Comparison of ENCODE assay signal across 37 cellular contexts in the genomic region with DNA sequence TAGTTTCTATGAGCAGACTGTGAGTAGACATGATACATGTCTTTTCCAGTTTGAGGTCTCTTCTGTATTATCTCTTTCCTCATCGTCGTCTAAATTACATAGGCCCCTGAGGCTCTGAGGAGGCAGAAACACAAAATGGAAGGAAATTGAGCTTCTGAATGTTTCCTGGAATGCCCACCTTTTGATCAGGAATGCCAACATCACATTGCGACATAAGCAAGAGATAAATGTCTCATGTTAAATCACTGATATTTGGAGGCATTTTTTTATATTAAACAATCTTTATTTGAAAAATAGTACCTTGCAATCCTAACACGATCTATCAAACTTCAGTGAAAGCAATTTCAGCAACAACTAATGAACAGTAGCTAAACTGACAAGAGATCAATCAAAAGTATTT.
"Had no signal": no experiment of that assay in that cellular context is flagged by ENCODE, and none has a peak within 500 bp of the region (broad histone marks: within the 10 kb centered on the region; RNA-seq: fewer than 3 reads in every experiment).

No MANE protein-coding gene starts in this region.

- H3K27me3 Mint-ChIP-seq: activated B cell treated with CpG ODN at 0.5 μM for 24 hours; activated CD4-positive, alpha-beta memory T cell treated with anti-CD3 and anti-CD28 coated beads for 36 hours; activated CD4-positive, alpha-beta T cell treated with anti-CD3 and anti-CD28 coated beads, Interleukin-2, amount 10 ng/mL, durations not matched to agents 24 days and 14 days; activated CD8-positive, alpha-beta T cell treated with anti-CD3 and anti-CD28 coated beads for 36 hours; activated naive CD8-positive, alpha-beta T cell treated with anti-CD3 and anti-CD28 coated beads for 36 hours; activated T-helper 17 cell treated with anti-CD3 and anti-CD28 coated beads, Interleukin-2, amount 50 U/mL, for 72 hours had no signal

- H3K4me3 Mint-ChIP-seq: activated B cell treated with CpG ODN at 0.5 μM for 24 hours; activated CD4-positive, alpha-beta memory T cell treated with anti-CD3 and anti-CD28 coated beads for 36 hours; activated CD4-positive, alpha-beta T cell treated with anti-CD3 and anti-CD28 coated beads, Interleukin-2, amount 10 ng/mL, durations not matched to agents 24 days and 14 days; activated CD8-positive, alpha-beta T cell treated with anti-CD3 and anti-CD28 coated beads for 36 hours; activated naive CD4-positive, alpha-beta T cell treated with anti-CD3 and anti-CD28 coated beads for 36 hours; activated naive CD8-positive, alpha-beta T cell treated with anti-CD3 and anti-CD28 coated beads for 36 hours; activated T-cell treated with anti-CD3 and anti-CD28 coated beads, Interleukin-2, amount 50 U/mL, for 4 hours; activated T-cell treated with anti-CD3 and anti-CD28 coated beads, Interleukin-2, amount 50 U/mL, for 72 hours; activated T-helper 1 cell treated with anti-CD3 and anti-CD28 coated beads, Interleukin-12 subunit alpha, Interleukin-12 subunit beta, Interleukin-2, Interleukin-4 antibody, amounts not matched to agents 30 ng/mL and 10 ng/mL and 1 ng/mL, durations not matched to agents 14 hours and 24 hours and 36 hours; activated T-helper 17 cell treated with anti-CD3 and anti-CD28 coated beads, Interleukin-2, amount 50 U/mL, for 72 hours; T-helper 1 cell treated with Interleukin-12 subunit alpha and Interleukin-12 subunit beta and Interleukin-4 antibody, amounts not matched to agents 30 μg/mL and 1 μg/mL, for 36 hours; T-helper 2 cell treated with Interferon-gamma antibody and Interleukin-4, amounts not matched to agents 5 μg/mL and 100 μg/mL, for 36 hours had no signal

- H3K9me3 ChIP-seq: adrenal gland, body of pancreas, breast epithelium had no signal

- H3K27me3 ChIP-seq: adrenal gland, body of pancreas, brain microvascular endothelial cell, breast epithelium had no signal

- H3K4me1 ChIP-seq: body of pancreas, breast epithelium had no signal

- H3K36me3 ChIP-seq: adrenal gland, brain microvascular endothelial cell, breast epithelium had no signal

- H3K27ac ChIP-seq: adrenal gland, body of pancreas, brain microvascular endothelial cell, VCaP had no signal

- H3K4me1 Mint-ChIP-seq: activated B cell treated with CpG ODN at 0.5 μM for 24 hours; activated CD4-positive, alpha-beta T cell treated with anti-CD3 and anti-CD28 coated beads, Interleukin-2, amount 10 ng/mL, durations not matched to agents 24 days and 14 days; activated naive CD8-positive, alpha-beta T cell treated with anti-CD3 and anti-CD28 coated beads for 36 hours; activated T-helper 17 cell treated with anti-CD3 and anti-CD28 coated beads, Interleukin-2, amount 50 U/mL, for 72 hours had no signal

- H3K4me3 ChIP-seq: adrenal gland, body of pancreas, breast epithelium had no signal

- H3K9me3 Mint-ChIP-seq: activated B cell treated with CpG ODN at 0.5 μM for 24 hours; activated CD4-positive, alpha-beta memory T cell treated with anti-CD3 and anti-CD28 coated beads for 36 hours; activated CD4-positive, alpha-beta T cell treated with anti-CD3 and anti-CD28 coated beads, Interleukin-2, amount 10 ng/mL, durations not matched to agents 24 days and 14 days; activated CD8-positive, alpha-beta T cell treated with anti-CD3 and anti-CD28 coated beads for 36 hours; activated naive CD8-positive, alpha-beta T cell treated with anti-CD3 and anti-CD28 coated beads for 36 hours; activated T-cell treated with anti-CD3 and anti-CD28 coated beads, Interleukin-2, amount 50 U/mL, for 4 hours; activated T-helper 1 cell treated with anti-CD3 and anti-CD28 coated beads, Interleukin-12 subunit alpha, Interleukin-12 subunit beta, Interleukin-2, Interleukin-4 antibody, amounts not matched to agents 30 ng/mL and 10 ng/mL and 1 ng/mL, durations not matched to agents 14 hours and 24 hours and 36 hours; activated T-helper 17 cell treated with anti-CD3 and anti-CD28 coated beads, Interleukin-2, amount 50 U/mL, for 72 hours; T-helper 2 cell treated with Interferon-gamma antibody and Interleukin-4, amounts not matched to agents 5 μg/mL and 100 μg/mL, for 36 hours had no signal

- FAIRE-seq: astrocyte, TTC549 had no signal

- ATAC-seq: activated CD8-positive, alpha-beta T cell treated with anti-CD3 and anti-CD28 coated beads for 36 hours; activated naive CD4-positive, alpha-beta T cell treated with anti-CD3 and anti-CD28 coated beads, Interleukin-2, amount 50 U/mL, for 72 hours; activated T-cell treated with anti-CD3 and anti-CD28 coated beads, Interleukin-2, amount 50 U/mL, for 4 hours; activated T-cell treated with anti-CD3 and anti-CD28 coated beads, Interleukin-2, amount 50 U/mL, for 72 hours; activated T-helper 17 cell treated with anti-CD3 and anti-CD28 coated beads, Interleukin-2, amount 50 U/mL, for 72 hours; body of pancreas had no signal

- H3K36me3 Mint-ChIP-seq: activated CD4-positive, alpha-beta memory T cell treated with anti-CD3 and anti-CD28 coated beads for 36 hours; activated naive CD4-positive, alpha-beta T cell treated with anti-CD3 and anti-CD28 coated beads, Interleukin-2, amount 50 U/mL, for 72 hours; activated naive CD8-positive, alpha-beta T cell treated with anti-CD3 and anti-CD28 coated beads for 36 hours had no signal

- DNase-seq: activated B cell treated with CpG ODN at 0.5 μM for 24 hours; activated CD4-positive, alpha-beta memory T cell treated with anti-CD3 and anti-CD28 coated beads for 36 hours; activated CD4-positive, alpha-beta T cell treated with anti-CD3 and anti-CD28 coated beads for 4 hours; activated CD4-positive, alpha-beta T cell treated with anti-CD3 and anti-CD28 coated beads, Interleukin-2, amount 10 ng/mL, durations not matched to agents 24 days and 14 days; activated CD4-positive, alpha-beta T cell treated with anti-CD3 and anti-CD28 coated beads, Interleukin-2, amount 50 U/mL, for 1 hour; activated CD4-positive, alpha-beta T cell treated with anti-CD3 and anti-CD28 coated beads, Interleukin-2, amount 50 U/mL, for 4 hours; activated CD4-positive, CD25-positive, alpha-beta regulatory T cell treated with anti-CD3 and anti-CD28 coated beads, Interleukin-2, amount 50 U/mL, for 72 hours; activated CD8-positive, alpha-beta memory T cell treated with anti-CD3 and anti-CD28 coated beads, Interleukin-2, amount 50 U/mL, for 4 hours; activated CD8-positive, alpha-beta T cell treated with anti-CD3 and anti-CD28 coated beads for 36 hours; activated effector memory CD4-positive, alpha-beta T cell treated with anti-CD3 and anti-CD28 coated beads, Interleukin-2, amount 50 U/mL, for 16 hours; activated gamma-delta T cell treated with Interleukin-2 at 50 U/mL for 16 hours; activated naive CD4-positive, alpha-beta T cell; activated naive CD4-positive, alpha-beta T cell treated with anti-CD3 and anti-CD28 coated beads for 36 hours; activated naive CD4-positive, alpha-beta T cell treated with anti-CD3 and anti-CD28 coated beads, Interleukin-2, amount 50 U/mL, for 16 hours; activated naive CD8-positive, alpha-beta T cell treated with anti-CD3 and anti-CD28 coated beads for 36 hours; activated T-cell treated with anti-CD3 and anti-CD28 coated beads for 4 hours; activated T-cell treated with anti-CD3 and anti-CD28 coated beads, Interleukin-2, amount 50 U/mL, for 1 hour; activated T-cell treated with anti-CD3 and anti-CD28 coated beads, Interleukin-2, amount 50 U/mL, for 4 hours; activated T-cell treated with anti-CD3 and anti-CD28 coated beads, Interleukin-2, amount 50 U/mL, for 72 hours; adrenal gland; amniotic stem cell; aorta; body of pancreas; brain microvascular endothelial cell; central memory CD4-positive, alpha-beta T cell; T-helper 1 cell; T-helper 2 cell; T-helper 9 cell had no signal

- H3K27ac Mint-ChIP-seq: activated B cell treated with CpG ODN at 0.5 μM for 24 hours; activated CD4-positive, alpha-beta memory T cell treated with anti-CD3 and anti-CD28 coated beads for 36 hours; activated CD4-positive, alpha-beta T cell treated with anti-CD3 and anti-CD28 coated beads, Interleukin-2, amount 10 ng/mL, durations not matched to agents 24 days and 14 days; activated CD8-positive, alpha-beta T cell treated with anti-CD3 and anti-CD28 coated beads for 36 hours; activated naive CD4-positive, alpha-beta T cell treated with anti-CD3 and anti-CD28 coated beads for 36 hours; activated naive CD4-positive, alpha-beta T cell treated with anti-CD3 and anti-CD28 coated beads, Interleukin-2, amount 50 U/mL, for 72 hours; activated naive CD8-positive, alpha-beta T cell treated with anti-CD3 and anti-CD28 coated beads for 36 hours; activated T-cell treated with anti-CD3 and anti-CD28 coated beads, Interleukin-2, amount 50 U/mL, for 72 hours; activated T-helper 1 cell treated with anti-CD3 and anti-CD28 coated beads, Interleukin-12 subunit alpha, Interleukin-12 subunit beta, Interleukin-2, Interleukin-4 antibody, amounts not matched to agents 30 ng/mL and 10 ng/mL and 1 ng/mL, durations not matched to agents 14 hours and 24 hours and 36 hours; activated T-helper 17 cell treated with anti-CD3 and anti-CD28 coated beads, Interleukin-2, amount 50 U/mL, for 72 hours; T-helper 1 cell treated with Interleukin-12 subunit alpha and Interleukin-12 subunit beta and Interleukin-4 antibody, amounts not matched to agents 30 μg/mL and 1 μg/mL, for 36 hours; T-helper 2 cell treated with Interferon-gamma antibody and Interleukin-4, amounts not matched to agents 5 μg/mL and 100 μg/mL, for 36 hours had no signal
